In the genomic region with DNA sequence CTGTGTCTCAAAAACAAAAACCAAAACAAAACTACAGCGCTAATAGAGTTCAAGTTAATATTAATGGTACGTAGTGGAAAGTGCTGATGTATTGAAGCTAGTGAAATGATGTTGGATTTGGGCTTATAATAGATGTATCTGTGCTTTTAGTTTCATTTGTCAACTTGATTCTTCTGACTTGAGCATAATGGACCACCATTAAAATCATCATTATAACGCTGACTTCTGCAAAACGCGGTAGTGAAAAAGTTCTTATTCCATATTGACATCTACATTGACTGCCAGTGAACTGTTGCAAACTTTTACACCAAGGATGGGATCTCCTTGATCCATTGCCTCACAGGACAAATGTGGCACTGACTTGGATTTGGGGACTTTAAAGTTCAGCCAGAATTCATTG, we compare ENCODE assay signal across 25 cellular contexts.
A peak's percentile ranks its signal among the peaks of the same experiment; 100 is the strongest.
DNase-seq lines count a peak whose midpoint lies in the region; TF ChIP-seq lines count a peak whose summit lies in the region.
"Had no signal": no experiment of that assay in that cellular context is flagged by ENCODE, and none has a peak within 500 bp of the region (broad histone marks: within the 10 kb centered on the region; RNA-seq: fewer than 3 reads in every experiment).

No MANE protein-coding gene starts in this region.

- peak overlapping the region in 8 of 11 experiments; percentile 76 to 95 (median 82); a peak in 15 of 22 replicates for H3K27ac ChIP-seq in BLaER1 treated with 17β-estradiol and CSF1 and Interleukin-3, amounts not matched to agents 10 nM and 100 nM
- H3K27ac ChIP-seq in HUES64 (ENCODE audit: low read depth, low read length) (peak overlapping the region; percentile 89), VCaP (peak overlapping the region; percentile 87), neuronal stem cell (replicated peaks; ENCODE audit: low read length) (peak overlapping the region; percentile 45)

- WGBS in HUES64 = over 99% methylated on average over 5 of the region's 5 CpGs
- no CpG with 5 or more reads among the region's 5 CpGs for WGBS in neuronal stem cell (ENCODE audit: extremely low coverage in 2 of 2, insufficient read length in 2 of 2, insufficient replicate concordance in 1 of 2), 2 donors

- no peak overlapping the region for H4K91ac ChIP-seq in neuronal stem cell (ENCODE audit: low read depth, low read length, poor library complexity)

- H2BK5ac ChIP-seq in neuronal stem cell (ENCODE audit: low read length) = no peak overlapping the region

- no peak overlapping the region for H4K8ac ChIP-seq in neuronal stem cell (ENCODE audit: low read depth, low read length)

- H3K4me3 ChIP-seq in BLaER1 treated with 17β-estradiol and CSF1 and Interleukin-3, amounts not matched to agents 10 nM and 100 nM = no peak overlapping the region
- H3K4me3 ChIP-seq in HUES64 (ENCODE audit: low read length) (no peak overlapping the region), neuronal stem cell (ENCODE audit: low read length in 2 of 2) (no peak overlapping the region)
- H3K4me3 ChIP-seq: HAP-1, prostate gland, tibial artery had no signal

- H3K18ac ChIP-seq in neuronal stem cell (ENCODE audit: low read length) = no peak overlapping the region

- peak overlapping the region; percentile 32 for H2BK15ac ChIP-seq in neuronal stem cell (ENCODE audit: low read length)

- DNase-seq in neuronal stem cell (ENCODE audit: low spot score) (no peak), HUDEP-2 (lab: John Stamatoyannopoulos, UW; ENCODE audit: unreplicated experiment in 76 of 76) (no peak), OCI-M2 (lab: John Stamatoyannopoulos, UW; ENCODE audit: unreplicated experiment) (no peak)
- no peak for DNase-seq in activated CD4-positive, alpha-beta T cell treated with anti-CD3 and anti-CD28 coated beads, Interleukin-2, amount 50 U/mL, for 4 hours
- DNase-seq: activated CD4-positive, alpha-beta memory T cell treated with anti-CD3 and anti-CD28 coated beads for 36 hours; activated gamma-delta T cell; anterior cingulate cortex; Caco-2; central memory CD4-positive, alpha-beta T cell; EL; foreskin fibroblast; kidney glomerular epithelial cell; mammary epithelial cell; naive B cell; NCI-H1436; NCI-H526 treated with DMSO at 0.1 percent for 48 hours; stimulated activated CD4-positive, alpha-beta T cell treated with anti-CD3 and anti-CD28 coated beads, Interleukin-2, amount 100 ng/mL, for 24 hours; stimulated activated naive CD4-positive, alpha-beta T cell treated with Interleukin-2 at 50 U/mL for 16 hours; tibial artery had no signal

- H3K36me3 ChIP-seq in BLaER1 treated with 17β-estradiol and CSF1 and Interleukin-3, amounts not matched to agents 10 nM and 100 nM = peaks cover 6 to 22% (median 12%) of the 10 kb centered on the region in 11 experiments; a peak in 18 of 22 replicates
- H3K36me3 ChIP-seq in HUES64 (ENCODE audit: insufficient read depth, low read length) (no peaks in the 10 kb centered on the region), neuronal stem cell (replicated peaks in 1 of 2; ENCODE audit: control insufficient read depth in 2 of 2, insufficient read depth in 2 of 2, low read length in 2 of 2) (peaks cover 4 to 10% of the 10 kb centered on the region in 2 donors)
- H3K36me3 ChIP-seq: prostate gland, SJSA1 had no signal

- H3K14ac ChIP-seq in neuronal stem cell (ENCODE audit: low read length) = no peak overlapping the region

- peak overlapping the region in 2 of 11 experiments; percentile 69 to 84; a peak in 2 of 22 replicates for H3K9ac ChIP-seq in BLaER1 treated with 17β-estradiol and CSF1 and Interleukin-3, amounts not matched to agents 10 nM and 100 nM
- no peak overlapping the region for H3K9ac ChIP-seq in HUES64 (ENCODE audit: low read depth, low read length)
- H3K9ac ChIP-seq in neuronal stem cell (ENCODE audit: low read depth, low read length, poor library complexity) = no peak overlapping the region

- no peak overlapping the region for H2BK120ac ChIP-seq in neuronal stem cell (ENCODE audit: low read depth, low read length)

- H3K27me3 ChIP-seq in BLaER1 treated with 17β-estradiol and CSF1 and Interleukin-3, amounts not matched to agents 10 nM and 100 nM = peaks cover 0 to 90% (median 0%) of the 10 kb centered on the region in 11 experiments; a peak in 7 of 22 replicates
- H3K27me3 ChIP-seq in HUES64 (ENCODE audit: insufficient read depth, low read length) (no peaks in the 10 kb centered on the region), neuronal stem cell (ENCODE audit: control insufficient read depth in 3 of 3, insufficient read depth in 3 of 3, low read depth in 1 of 3, low read length in 3 of 3) (no peaks in the 10 kb centered on the region)
- H3K27me3 ChIP-seq: SJSA1, tibial artery had no signal

- H3K4ac ChIP-seq in neuronal stem cell (ENCODE audit: low read length) = no peak overlapping the region

- no peak overlapping the region for H3K23ac ChIP-seq in neuronal stem cell (ENCODE audit: low read depth, low read length, poor library complexity)

- H3K4me2 ChIP-seq in BLaER1 treated with 17β-estradiol and CSF1 and Interleukin-3, amounts not matched to agents 10 nM and 100 nM = peak overlapping the region; percentile 79 to 93 (median 89); a peak in 21 of 22 replicates
- H3K4me2 ChIP-seq in neuronal stem cell (ENCODE audit: insufficient read depth, low read length, poor library complexity, severe bottlenecking) = no peak overlapping the region

- H4K20me1 ChIP-seq in BLaER1 treated with 17β-estradiol and CSF1 and Interleukin-3, amounts not matched to agents 10 nM and 100 nM = peaks cover 0 to 21% (median 0%) of the 10 kb centered on the region in 11 experiments; a peak in 5 of 22 replicates

- peaks cover 16 to 28% (median 18%) of the 10 kb centered on the region in 11 experiments; a peak in 21 of 22 replicates for H3K9me3 ChIP-seq in BLaER1 treated with 17β-estradiol and CSF1 and Interleukin-3, amounts not matched to agents 10 nM and 100 nM (replicated peaks in 1 of 11)
- H3K9me3 ChIP-seq in HUES64 (ENCODE audit: insufficient read depth, low read depth, low read length) (0 out of 2 replicates have a peak, but pooled peaks cover 2% of the 10 kb centered on the region), neuronal stem cell (replicated peaks in 1 of 2; ENCODE audit: control insufficient read depth in 2 of 2, insufficient read depth in 1 of 2, low read depth in 1 of 2, low read length in 2 of 2) (peaks cover 0 to 17% of the 10 kb centered on the region in 2 donors)
- H3K9me3 ChIP-seq: Caco-2, HAP-1, prostate gland, tibial artery had no signal

- no peak for TF ChIP-seq CTCF in VCaP (conservative IDR thresholded peaks at IDR 0.05)

- H3K4me1 ChIP-seq in BLaER1 treated with 17β-estradiol and CSF1 and Interleukin-3, amounts not matched to agents 10 nM and 100 nM = peaks cover 55 to 61% (median 57%) of the 10 kb centered on the region in 10 experiments
- H3K4me1 ChIP-seq in HUES64 (ENCODE audit: insufficient read depth, low read length) = peaks cover 24% of the 10 kb centered on the region
- peaks cover 4 to 28% of the 10 kb centered on the region in 2 donors for H3K4me1 ChIP-seq in neuronal stem cell (ENCODE audit: control insufficient read depth in 2 of 2, insufficient read depth in 1 of 2, low read depth in 1 of 2, low read length in 2 of 2)
- H3K4me1 ChIP-seq: Caco-2 had no signal

- H2AK5ac ChIP-seq in neuronal stem cell (ENCODE audit: low read depth, low read length) = no peak overlapping the region

- no peak overlapping the region for H2AFZ ChIP-seq in neuronal stem cell (ENCODE audit: low read length)

- no peaks in the 10 kb centered on the region for H3K79me1 ChIP-seq in neuronal stem cell (ENCODE audit: low read depth, low read length)

- no peak overlapping the region for H2BK12ac ChIP-seq in neuronal stem cell (ENCODE audit: low read length)
